Comparison of ENCODE assay signal across 3 cellular contexts in the genomic region with DNA sequence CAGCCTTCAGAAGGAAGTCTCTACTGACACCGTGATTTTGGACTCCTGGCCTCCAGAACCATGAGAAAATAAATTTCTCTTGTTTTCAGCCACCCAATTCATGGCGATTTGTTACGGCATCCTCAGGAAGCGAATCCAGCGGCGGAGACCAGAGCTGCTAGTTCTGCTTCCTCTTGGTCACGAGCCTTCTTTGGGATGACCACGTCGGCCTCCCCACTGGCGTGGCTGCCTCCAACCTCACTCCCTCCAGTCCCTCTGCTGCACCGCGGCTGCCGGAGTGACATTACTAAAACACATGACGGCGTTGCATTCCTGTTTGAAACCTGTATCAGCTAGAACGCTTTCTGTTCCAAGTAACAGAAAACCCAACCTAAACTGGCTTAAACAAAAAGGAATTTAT. TPM values are rescaled to one million over a fixed set of nuclear protein-coding genes. Genes with fewer than 3 reads are reported as not detected.
"Had no signal": no experiment of that assay in that cellular context is flagged by ENCODE, and none has a peak within 500 bp of the region (broad histone marks: within the 10 kb centered on the region; RNA-seq: fewer than 3 reads in every experiment).

No MANE protein-coding gene starts in this region.

RNA-seq across cellular contexts. Expression of a gene that starts 18.9 kb away (rescaled TPM):
- total RNA-seq: OCI-LY7, Right ventricle myocardium inferior, SK-MEL-5 had no signal
